Comparison of ENCODE assay signal across 26 cellular contexts in genomic region chr4:24632011-24632410, GRCh38.
"Had no signal": no experiment of that assay in that cellular context is flagged by ENCODE, and none has a peak within 500 bp of the region (broad histone marks: within the 10 kb centered on the region; RNA-seq: fewer than 3 reads in every experiment).

No MANE protein-coding gene starts in this region.

- H3K4me3 ChIP-seq: neural progenitor cell, ovary, psoas muscle, right lobe of liver, sigmoid colon, stomach, thoracic aorta, thyroid gland, tibial nerve, upper lobe of left lung, vagina had no signal

- H3K4me3 Mint-ChIP-seq: nephron; neural progenitor cell; stimulated activated effector memory CD8-positive, alpha-beta T cell treated with anti-CD3 and anti-CD28 coated beads, Interleukin-12 subunit alpha, Interleukin-12 subunit beta, amount 100 ng/mL, for 72 hours; stimulated activated naive B cell treated with anti-CD40 and anti-IgM and Interleukin-4, amounts not matched to agents 10 μg/mL and 1 μg/mL and 100 μg/mL, for 72 hours; stimulated activated naive CD8-positive, alpha-beta T cell treated with anti-CD3 and anti-CD28 coated beads, Interleukin-15, Interleukin-2, amounts not matched to agents 100 ng/mL and 50 ng/mL, for 24 hours had no signal

- DNase-seq: occipital lobe; ovary; posterior cingulate gyrus; psoas muscle; right cardiac atrium; right lobe of liver; sigmoid colon; small intestine; stimulated activated CD4-positive, alpha-beta T cell treated with anti-CD3 and anti-CD28 coated beads, Interleukin-15, amount 100 ng/mL, for 24 hours; stimulated activated CD4-positive, alpha-beta T cell treated with anti-CD3 and anti-CD28 coated beads, Interleukin-2, amount 100 ng/mL, for 24 hours; stimulated activated CD4-positive, alpha-beta T cell treated with anti-CD3 and anti-CD28 coated beads, Interleukin-2, amount 100 ng/mL, for 48 hours; stimulated activated CD4-positive, alpha-beta T cell treated with anti-CD3 and anti-CD28 coated beads, Interleukin-4, amount 100 ng/mL, for 24 hours; stimulated activated naive B cell treated with anti-CD40 and anti-IgM and Interleukin-4, amounts not matched to agents 10 μg/mL and 1 μg/mL and 100 μg/mL, for 72 hours; stimulated activated naive CD4-positive, alpha-beta T cell treated with Interleukin-2 at 50 U/mL for 16 hours; stomach; thyroid gland; upper lobe of left lung had no signal

- H3K4me1 Mint-ChIP-seq: nephron; stimulated activated effector memory CD8-positive, alpha-beta T cell treated with anti-CD3 and anti-CD28 coated beads, Interleukin-12 subunit alpha, Interleukin-12 subunit beta, amount 100 ng/mL, for 72 hours; stimulated activated naive B cell treated with anti-CD40 and anti-IgM and Interleukin-4, amounts not matched to agents 10 μg/mL and 1 μg/mL and 100 μg/mL, for 72 hours had no signal

- H3K27me3 ChIP-seq: neural progenitor cell, ovary, right lobe of liver, sigmoid colon, stomach, thyroid gland, tibial nerve, upper lobe of left lung, vagina had no signal

- H3K36me3 Mint-ChIP-seq: neural progenitor cell; stimulated activated effector memory CD8-positive, alpha-beta T cell treated with anti-CD3 and anti-CD28 coated beads, Interleukin-12 subunit alpha, Interleukin-12 subunit beta, amount 100 ng/mL, for 72 hours; stimulated activated naive B cell treated with anti-CD40 and anti-IgM and Interleukin-4, amounts not matched to agents 10 μg/mL and 1 μg/mL and 100 μg/mL, for 72 hours had no signal

- H3K9ac ChIP-seq: neural progenitor cell, parathyroid adenoma had no signal

- H3K4me2 ChIP-seq: neural progenitor cell had no signal

- H3K27me3 Mint-ChIP-seq: progenitor cell of endocrine pancreas had no signal

- H3K4me1 ChIP-seq: neural progenitor cell, parathyroid adenoma, psoas muscle, right lobe of liver, sigmoid colon, stomach, thyroid gland, tibial nerve, upper lobe of left lung, vagina had no signal

- H3K27ac Mint-ChIP-seq: nephron; neural progenitor cell; progenitor cell of endocrine pancreas; stimulated activated effector memory CD8-positive, alpha-beta T cell treated with anti-CD3 and anti-CD28 coated beads, Interleukin-12 subunit alpha, Interleukin-12 subunit beta, amount 100 ng/mL, for 72 hours; stimulated activated naive B cell treated with anti-CD40 and anti-IgM and Interleukin-4, amounts not matched to agents 10 μg/mL and 1 μg/mL and 100 μg/mL, for 72 hours; stimulated activated naive CD8-positive, alpha-beta T cell treated with anti-CD3 and anti-CD28 coated beads, Interleukin-15, Interleukin-2, amounts not matched to agents 100 ng/mL and 50 ng/mL, for 24 hours had no signal

- H3K36me3 ChIP-seq: neural progenitor cell, ovary, right lobe of liver, sigmoid colon, stomach, thoracic aorta, thyroid gland, tibial nerve, upper lobe of left lung, vagina had no signal

- H2AFZ ChIP-seq: neural progenitor cell, parathyroid adenoma had no signal

- H3K79me2 ChIP-seq: parathyroid adenoma had no signal

- H3K9me3 ChIP-seq: ovary, psoas muscle, right lobe of liver, sigmoid colon, stomach, thoracic aorta, thyroid gland, tibial nerve, upper lobe of left lung, vagina had no signal

- H3K9me3 Mint-ChIP-seq: nephron; neural progenitor cell; stimulated activated effector memory CD8-positive, alpha-beta T cell treated with anti-CD3 and anti-CD28 coated beads, Interleukin-12 subunit alpha, Interleukin-12 subunit beta, amount 100 ng/mL, for 72 hours; stimulated activated naive CD8-positive, alpha-beta T cell treated with anti-CD3 and anti-CD28 coated beads, Interleukin-15, Interleukin-2, amounts not matched to agents 100 ng/mL and 50 ng/mL, for 24 hours had no signal

- H3K27ac ChIP-seq: neural progenitor cell, ovary, parathyroid adenoma, psoas muscle, right lobe of liver, sigmoid colon, stomach, thoracic aorta, thyroid gland, tibial nerve, upper lobe of left lung, vagina had no signal

- ATAC-seq: psoas muscle; right cardiac atrium; right lobe of liver; stimulated activated effector memory CD8-positive, alpha-beta T cell treated with anti-CD3 and anti-CD28 coated beads, Interleukin-12 subunit alpha, Interleukin-12 subunit beta, amount 100 ng/mL, for 72 hours; stimulated activated naive B cell treated with anti-CD40 and anti-IgM and Interleukin-4, amounts not matched to agents 10 μg/mL and 1 μg/mL and 100 μg/mL, for 72 hours had no signal
